ENCODE assay signal across 31 cellular contexts in genomic region chr16:57855188-57855587, GRCh38.
"Had no signal": no experiment of that assay in that cellular context is flagged by ENCODE, and none has a peak within 500 bp of the region (broad histone marks: within the 10 kb centered on the region; RNA-seq: fewer than 3 reads in every experiment).

No MANE protein-coding gene starts in this region.

- H3K27ac ChIP-seq: adrenal gland, body of pancreas, brain microvascular endothelial cell, breast epithelium, VCaP had no signal

- H3K9me3 ChIP-seq: adrenal gland, body of pancreas had no signal

- H3K27me3 ChIP-seq: adrenal gland, body of pancreas, brain microvascular endothelial cell, breast epithelium had no signal

- DNase-seq: activated B cell treated with CpG ODN at 0.5 μM for 24 hours; activated CD4-positive, alpha-beta memory T cell treated with anti-CD3 and anti-CD28 coated beads for 36 hours; activated CD4-positive, alpha-beta T cell treated with anti-CD3 and anti-CD28 coated beads for 4 hours; activated CD4-positive, alpha-beta T cell treated with anti-CD3 and anti-CD28 coated beads, Interleukin-2, amount 10 ng/mL, durations not matched to agents 24 days and 14 days; activated CD4-positive, alpha-beta T cell treated with anti-CD3 and anti-CD28 coated beads, Interleukin-2, amount 50 U/mL, for 1 hour; activated CD4-positive, alpha-beta T cell treated with anti-CD3 and anti-CD28 coated beads, Interleukin-2, amount 50 U/mL, for 4 hours; activated CD4-positive, CD25-positive, alpha-beta regulatory T cell treated with anti-CD3 and anti-CD28 coated beads, Interleukin-2, amount 50 U/mL, for 72 hours; activated CD8-positive, alpha-beta memory T cell treated with anti-CD3 and anti-CD28 coated beads, Interleukin-2, amount 50 U/mL, for 4 hours; activated CD8-positive, alpha-beta T cell treated with anti-CD3 and anti-CD28 coated beads for 36 hours; activated effector memory CD4-positive, alpha-beta T cell treated with anti-CD3 and anti-CD28 coated beads, Interleukin-2, amount 50 U/mL, for 16 hours; activated gamma-delta T cell treated with Interleukin-2 at 50 U/mL for 16 hours; activated naive CD4-positive, alpha-beta T cell; activated naive CD4-positive, alpha-beta T cell treated with anti-CD3 and anti-CD28 coated beads for 36 hours; activated naive CD4-positive, alpha-beta T cell treated with anti-CD3 and anti-CD28 coated beads, Interleukin-2, amount 50 U/mL, for 16 hours; activated naive CD8-positive, alpha-beta T cell treated with anti-CD3 and anti-CD28 coated beads for 36 hours; activated T-cell treated with anti-CD3 and anti-CD28 coated beads for 4 hours; activated T-cell treated with anti-CD3 and anti-CD28 coated beads, Interleukin-2, amount 50 U/mL, for 1 hour; activated T-cell treated with anti-CD3 and anti-CD28 coated beads, Interleukin-2, amount 50 U/mL, for 4 hours; activated T-cell treated with anti-CD3 and anti-CD28 coated beads, Interleukin-2, amount 50 U/mL, for 72 hours; adrenal gland; amniotic stem cell; aorta; body of pancreas; brain microvascular endothelial cell; caudate nucleus; SW 1271; T-helper 1 cell; T-helper 2 cell; T-helper 9 cell had no signal

- H3K4me3 ChIP-seq: adrenal gland, body of pancreas, breast epithelium had no signal

- H3K4me1 ChIP-seq: body of pancreas, breast epithelium had no signal

- H3K36me3 ChIP-seq: adrenal gland, brain microvascular endothelial cell, breast epithelium had no signal
